In the genomic region with DNA sequence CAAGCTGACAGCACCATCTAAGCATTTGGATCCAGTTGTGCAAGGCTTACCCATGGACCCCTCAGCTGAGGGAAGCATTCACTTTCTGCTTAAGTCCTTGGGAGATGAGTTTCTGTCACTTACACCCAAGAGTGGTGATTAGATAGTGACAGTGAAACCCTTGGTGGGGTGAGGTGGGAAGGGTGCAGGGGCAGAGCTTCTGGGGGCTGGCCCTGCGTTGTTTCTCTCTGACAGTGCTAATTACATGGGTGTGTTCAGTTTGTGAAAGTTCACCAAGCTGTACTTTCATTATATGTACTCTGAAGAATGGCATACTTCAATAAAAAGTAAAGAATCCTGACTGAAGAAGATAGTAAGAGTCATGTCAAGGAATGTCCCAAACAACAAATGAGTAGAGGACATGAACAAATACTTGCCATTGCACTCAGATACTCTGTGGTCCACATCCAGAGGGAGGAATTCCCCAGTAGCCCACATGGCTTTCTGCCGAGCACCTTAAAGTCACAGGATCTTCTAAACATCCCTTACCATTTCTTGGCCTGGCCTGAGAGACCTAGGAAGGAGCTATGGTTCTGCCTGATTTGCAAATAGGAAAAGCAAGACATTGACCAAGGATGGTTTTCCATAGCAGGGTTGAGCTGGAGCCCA, we compare ENCODE assay signal across 13 cellular contexts. TPM values are rescaled to one million over a fixed set of nuclear protein-coding genes. Genes with fewer than 3 reads are reported as not detected.
DNase-seq lines count a peak whose midpoint lies in the region; ATAC-seq and TF ChIP-seq lines count a peak whose summit lies in the region.
"Had no signal": no experiment of that assay in that cellular context is flagged by ENCODE, and none has a peak within 500 bp of the region (broad histone marks: within the 10 kb centered on the region; RNA-seq: fewer than 3 reads in every experiment).

No MANE protein-coding gene starts in this region.

- H3K27me3 Mint-ChIP-seq in glutamatergic neuron (ENCODE audit: unreplicated experiment), result no peaks in the 10 kb centered on the region

- H3K9me3 Mint-ChIP-seq in glutamatergic neuron (ENCODE audit: unreplicated experiment), result peaks cover 8% of the 10 kb centered on the region
- H3K9me3 Mint-ChIP-seq: activated naive CD4-positive, alpha-beta T cell treated with anti-CD3 and anti-CD28 coated beads, Interleukin-2, amount 50 U/mL, for 24 hours had no signal

- TF ChIP-seq POLR2A in vagina (IDR thresholded peaks at IDR 0.05), result no peak

- H3K4me1 ChIP-seq in mucosa of descending colon (ENCODE audit: low read depth) (peaks cover 17% of the 10 kb centered on the region), vagina (no peaks in the 10 kb centered on the region)

- H3K36me3 ChIP-seq in mucosa of descending colon (ENCODE audit: low read depth), result no peaks in the 10 kb centered on the region
- no peaks in the 10 kb centered on the region for H3K36me3 ChIP-seq in vagina

- TF ChIP-seq CTCF in mucosa of descending colon (IDR thresholded peaks at IDR 0.05) (no peak), vagina (IDR thresholded peaks at IDR 0.05) (no peak), glutamatergic neuron (IDR thresholded peaks at IDR 0.05; ENCODE audit: partially characterized antibody, unreplicated experiment) (no peak)

- H3K27ac ChIP-seq in vagina, result no peak overlapping the region
- H3K27ac ChIP-seq: VCaP had no signal

- intact Hi-C loops in mucosa of descending colon (cut with DNase I, micrococcal nuclease) (no loop called here), vagina (cut with DNase I) (no loop called here)

- peak in 2 of 3 donors; percentile 42 to 50 for DNase-seq in mucosa of descending colon
- no peak for DNase-seq in vagina (ENCODE audit: extremely low spot score in 2 of 2)
- no peak for DNase-seq in iPS-NIHi7 (ENCODE audit: extremely low spot score)
- DNase-seq in glutamatergic neuron, result no peak
- DNase-seq: head of caudate nucleus, NCI-H2081, right cardiac atrium had no signal

- H3K4me3 ChIP-seq in mucosa of descending colon (no peak overlapping the region), vagina (no peak overlapping the region)

- ATAC-seq in GM18870 (IDR thresholded peaks at IDR 0.05; ENCODE audit: unreplicated experiment) (peak; percentile 61), GM21576 (IDR thresholded peaks at IDR 0.05; ENCODE audit: unreplicated experiment) (peak; percentile 38), HG03280 (IDR thresholded peaks at IDR 0.05; ENCODE audit: unreplicated experiment) (peak; percentile 56), mucosa of descending colon (peak; percentile 81)
- ATAC-seq: right cardiac atrium had no signal

- H3K4me1 Mint-ChIP-seq in glutamatergic neuron (ENCODE audit: low read depth, unreplicated experiment), result peaks cover 9% of the 10 kb centered on the region
- H3K4me1 Mint-ChIP-seq: activated naive CD4-positive, alpha-beta T cell treated with anti-CD3 and anti-CD28 coated beads, Interleukin-2, amount 50 U/mL, for 24 hours had no signal

- no peaks in the 10 kb centered on the region for H3K36me3 Mint-ChIP-seq in glutamatergic neuron (ENCODE audit: unreplicated experiment)
- H3K36me3 Mint-ChIP-seq: activated naive CD4-positive, alpha-beta T cell treated with anti-CD3 and anti-CD28 coated beads, Interleukin-2, amount 50 U/mL, for 24 hours had no signal

- no peak overlapping the region for H3K27ac Mint-ChIP-seq in glutamatergic neuron (ENCODE audit: unreplicated experiment)
- H3K27ac Mint-ChIP-seq: activated naive CD4-positive, alpha-beta T cell treated with anti-CD3 and anti-CD28 coated beads, Interleukin-2, amount 50 U/mL, for 24 hours had no signal

- H3K4me3 Mint-ChIP-seq in glutamatergic neuron (ENCODE audit: unreplicated experiment), result no peak overlapping the region
- H3K4me3 Mint-ChIP-seq: activated naive CD4-positive, alpha-beta T cell treated with anti-CD3 and anti-CD28 coated beads, Interleukin-2, amount 50 U/mL, for 24 hours had no signal

- H3K27me3 ChIP-seq in vagina, result no peaks in the 10 kb centered on the region

- H3K9me3 ChIP-seq in mucosa of descending colon, result no peaks in the 10 kb centered on the region
- no peaks in the 10 kb centered on the region for H3K9me3 ChIP-seq in vagina

RNA-seq across cellular contexts. Expression of a gene that starts 8.5 kb away (rescaled TPM):
- total RNA-seq in mucosa of descending colon, result 1 to 10 TPM; 1.8 to 2.9 (median 2.9) TPM
- total RNA-seq in vagina, result 0.25 TPM
- 4.0 TPM for total RNA-seq in glutamatergic neuron (ENCODE audit: unreplicated experiment)

RNA-seq across cellular contexts. Expression of a gene that starts 22.3 kb away (rescaled TPM):
- total RNA-seq in mucosa of descending colon, result 10 to 100 TPM; 46.7 to 76.8 (median 46.7) TPM
- 21.9 TPM for total RNA-seq in vagina
- total RNA-seq in glutamatergic neuron (ENCODE audit: unreplicated experiment), result 30.6 TPM

RNA-seq across cellular contexts. Expression of a gene that starts 49.1 kb away (rescaled TPM):
- total RNA-seq in mucosa of descending colon (100 to 1,000 TPM in 2 of 3 donors, 10 to 100 TPM in 1; 27.4 to 111 (median 105) TPM), vagina (not detected), glutamatergic neuron (ENCODE audit: unreplicated experiment) (0.64 TPM)
- total RNA-seq: RPMI7951 had no signal

RNA-seq across cellular contexts. Expression of a gene that starts 53.5 kb away (rescaled TPM):
- total RNA-seq in mucosa of descending colon (100 to 1,000 TPM in 1 of 3 donors, 10 to 100 TPM in 2; 71.9 to 101 (median 72.0) TPM), vagina (45.7 TPM), glutamatergic neuron (ENCODE audit: unreplicated experiment) (60.1 TPM)

Comparison
In these comparisons a context has a peak if more than half of its experiments do, and no peak if none do; other contexts are left out.
1. DNase-seq: peak in mucosa of descending colon (2 of 3); none in vagina (0 of 2), iPS-NIHi7 (single experiment) and glutamatergic neuron (single experiment).
2. RNA of a gene that starts 49.1 kb away (total RNA-seq): 27.4 to 111 TPM in mucosa of descending colon; 0.64 TPM in glutamatergic neuron (single experiment) and not detected in vagina (single experiment); every median in the first group is over 10 times any median in the second.
3. Peak in every context shown above with its lines, with median percentiles within 50 percentile points of each other: ATAC-seq.